ENCODE assay signal across 30 cellular contexts in the genomic region with DNA sequence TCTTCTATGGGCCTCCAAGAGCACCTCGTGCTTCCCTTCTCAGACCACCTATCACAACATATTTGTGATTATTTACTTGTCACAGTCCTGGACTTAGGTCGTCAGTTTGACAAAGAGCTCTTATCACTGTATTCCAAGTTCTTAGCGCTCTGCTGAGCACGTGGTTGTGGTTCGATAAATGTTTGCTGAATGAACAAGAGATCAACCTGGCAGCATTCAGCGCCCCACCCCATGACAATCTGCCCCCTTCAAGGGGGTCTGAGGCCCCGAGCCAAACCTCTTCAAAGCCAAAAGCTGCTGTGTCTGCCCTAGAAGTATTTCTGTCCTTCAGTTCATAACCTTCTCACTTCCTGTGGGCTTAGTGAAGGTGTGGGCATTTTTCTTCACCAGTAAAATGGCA. TPM values are rescaled to one million over a fixed set of nuclear protein-coding genes. Genes with fewer than 3 reads are reported as not detected.
DNase-seq lines count a peak whose midpoint lies in the region; ATAC-seq, FAIRE-seq and TF ChIP-seq lines count a peak whose summit lies in the region.
"Had no signal": no experiment of that assay in that cellular context is flagged by ENCODE, and none has a peak within 500 bp of the region (broad histone marks: within the 10 kb centered on the region; RNA-seq: fewer than 3 reads in every experiment).

No MANE protein-coding gene starts in this region.

- TF ChIP-seq EP300 in K562 (IDR thresholded peaks at IDR 0.05; ENCODE audit: low read length), result no peak

- POLR2A ChIA-PET in K562 (lab: Yijun Ruan, JAX), result interaction anchor here (0.5 to 2.5 kb wide), 2 partner anchors 8 to 14 kb away, joined by 3 to 18 read pairs; a partner anchor contains a TSS

- TF ChIP-seq POLR2A in K562 (conservative IDR thresholded peaks at IDR 0.05) (no peak), Peyer's patch (IDR thresholded peaks at IDR 0.05) (no peak)

- no peaks in the 10 kb centered on the region for H3K36me3 ChIP-seq in K562 (ENCODE audit: control insufficient read depth, insufficient read depth, low read length)
- no peaks in the 10 kb centered on the region for H3K36me3 ChIP-seq in Peyer's patch
- H3K36me3 ChIP-seq: right atrium auricular region, thoracic aorta, uterus had no signal

- intact Hi-C loops in K562 (cut with micrococcal nuclease), result no loop called here

- no peaks in the 10 kb centered on the region for H3K9me1 ChIP-seq in K562 (ENCODE audit: control insufficient read depth, insufficient read depth, low read length)

- TF ChIP-seq CTCF in K562 (IDR thresholded peaks at IDR 0.05 in 2 of 3, conservative IDR thresholded peaks at IDR 0.05 in 1 of 3; ENCODE audit: insufficient read depth in 2 of 3, low read depth in 1 of 3, low read length in 3 of 3) (no peak), type B pancreatic cell (conservative IDR thresholded peaks at IDR 0.05) (no peak), Peyer's patch (IDR thresholded peaks at IDR 0.05) (no peak)

- peak overlapping the region; percentile 68 for H3K27ac Mint-ChIP-seq in type B pancreatic cell
- H3K27ac Mint-ChIP-seq: activated B cell treated with CpG ODN at 0.5 μM for 24 hours; activated CD4-positive, alpha-beta T cell treated with anti-CD3 and anti-CD28 coated beads, Interleukin-2, amount 10 ng/mL, durations not matched to agents 7 days and 5 days; activated naive CD8-positive, alpha-beta T cell treated with anti-CD3 and anti-CD28 coated beads for 36 hours; stimulated activated naive CD8-positive, alpha-beta T cell treated with anti-CD3 and anti-CD28 coated beads, Interleukin-15, Interleukin-2, amounts not matched to agents 100 ng/mL and 50 ng/mL, for 24 hours; T-cell had no signal

- no peaks in the 10 kb centered on the region for H3K36me3 Mint-ChIP-seq in type B pancreatic cell
- H3K36me3 Mint-ChIP-seq: activated naive CD8-positive, alpha-beta T cell treated with anti-CD3 and anti-CD28 coated beads for 36 hours; T-cell had no signal

- H3K9me3 Mint-ChIP-seq in type B pancreatic cell, result no peaks in the 10 kb centered on the region
- H3K9me3 Mint-ChIP-seq: activated B cell treated with CpG ODN at 0.5 μM for 24 hours; activated CD4-positive, alpha-beta T cell treated with anti-CD3 and anti-CD28 coated beads, Interleukin-2, amount 10 ng/mL, durations not matched to agents 7 days and 5 days; activated naive CD8-positive, alpha-beta T cell treated with anti-CD3 and anti-CD28 coated beads for 36 hours; CD4-positive, alpha-beta memory T cell; stimulated activated naive CD8-positive, alpha-beta T cell treated with anti-CD3 and anti-CD28 coated beads, Interleukin-15, Interleukin-2, amounts not matched to agents 100 ng/mL and 50 ng/mL, for 24 hours; T-cell had no signal

- no peak overlapping the region for H3K4me3 ChIP-seq in K562
- no peak overlapping the region for H3K4me3 ChIP-seq in Peyer's patch
- H3K4me3 ChIP-seq: A549, right atrium auricular region, thoracic aorta, uterus had no signal

- WGBS in K562 (ENCODE audit: insufficient coverage, low coverage, missing lambda C conversion rate), result 8% methylated on average over 6 of the region's 7 CpGs

- ATAC-seq in K562 (no peak), esophagus mucosa (no peak), HG03097 (IDR thresholded peaks at IDR 0.05; ENCODE audit: low FRiP score, unreplicated experiment) (no peak)
- ATAC-seq: A549, left cardiac atrium, T-cell had no signal

- H3K9ac ChIP-seq in K562 (ENCODE audit: insufficient read depth in 1 of 2, low read depth in 2 of 2, low read length in 2 of 2), result no peak overlapping the region

- H3K4me2 ChIP-seq in K562 (ENCODE audit: insufficient read depth, low read length), result no peak overlapping the region
- H3K4me2 ChIP-seq: A549 had no signal

- H3K27me3 Mint-ChIP-seq in type B pancreatic cell, result peaks cover 3% of the 10 kb centered on the region
- H3K27me3 Mint-ChIP-seq: activated B cell treated with CpG ODN at 0.5 μM for 24 hours; activated naive CD8-positive, alpha-beta T cell treated with anti-CD3 and anti-CD28 coated beads for 36 hours had no signal

- TF ChIP-seq RAD21 in K562 (CRISPR knock-in tag; conservative IDR thresholded peaks at IDR 0.05 in 1 of 2, IDR thresholded peaks at IDR 0.05 in 1 of 2), result no peak

- FAIRE-seq in K562 (lab: Jason Lieb, UNC), result peak; percentile 72
- FAIRE-seq: colon, H54, small intestine had no signal

- H3K9me3 ChIP-seq in K562 (replicated peaks; ENCODE audit: control insufficient read depth, insufficient read depth, low read depth, low read length), result no peaks in the 10 kb centered on the region
- H3K9me3 ChIP-seq in Peyer's patch, result no peaks in the 10 kb centered on the region
- H3K9me3 ChIP-seq: A549, right atrium auricular region, thoracic aorta, uterus had no signal

- CTCF ChIA-PET in K562 (lab: Yijun Ruan, JAX; ENCODE audit: low intra/inter-chr PET ratio), result no interaction called here

- H3K4me3 Mint-ChIP-seq in type B pancreatic cell, result no peak overlapping the region
- H3K4me3 Mint-ChIP-seq: activated B cell treated with CpG ODN at 0.5 μM for 24 hours; activated CD4-positive, alpha-beta T cell treated with anti-CD3 and anti-CD28 coated beads, Interleukin-2, amount 10 ng/mL, durations not matched to agents 7 days and 5 days; activated naive CD8-positive, alpha-beta T cell treated with anti-CD3 and anti-CD28 coated beads for 36 hours; CD4-positive, alpha-beta memory T cell; stimulated activated naive CD8-positive, alpha-beta T cell treated with anti-CD3 and anti-CD28 coated beads, Interleukin-15, Interleukin-2, amounts not matched to agents 100 ng/mL and 50 ng/mL, for 24 hours; T-cell had no signal

- peaks cover 14% of the 10 kb centered on the region for H3K4me1 Mint-ChIP-seq in type B pancreatic cell (ENCODE audit: unreplicated experiment)
- H3K4me1 Mint-ChIP-seq: activated B cell treated with CpG ODN at 0.5 μM for 24 hours; activated CD4-positive, alpha-beta T cell treated with anti-CD3 and anti-CD28 coated beads, Interleukin-2, amount 10 ng/mL, durations not matched to agents 7 days and 5 days had no signal

- peaks cover 0 to 3% of the 10 kb centered on the region in 2 experiments; a peak in 2 of 5 replicates for H3K4me1 ChIP-seq in K562 (replicated peaks in 1 of 2; ENCODE audit: control insufficient read depth in 2 of 2, insufficient read depth in 2 of 2, low read length in 2 of 2)
- H3K4me1 ChIP-seq in Peyer's patch, result no peaks in the 10 kb centered on the region
- H3K4me1 ChIP-seq: right atrium auricular region, uterus had no signal

- H3K27me3 ChIP-seq in K562 (ENCODE audit: control insufficient read depth in 2 of 2, insufficient read depth in 2 of 2, low read length in 2 of 2) (no peaks in the 10 kb centered on the region), Peyer's patch (no peaks in the 10 kb centered on the region)
- H3K27me3 ChIP-seq: right atrium auricular region, uterus had no signal

- no peak overlapping the region for H3K27ac ChIP-seq in K562 (ENCODE audit: extremely low read depth, low read depth, low read length)
- no peak overlapping the region for H3K27ac ChIP-seq in Peyer's patch
- H3K27ac ChIP-seq: A549, right atrium auricular region, thoracic aorta, uterus had no signal

- BruUV-seq in K562 (replicated peaks; lab: Mats Ljungman, UMichigan), result no TSS peak

- in situ Hi-C loops in K562 (cut with MboI), result no loop called here

- H4K20me1 ChIP-seq in K562 (replicated peaks; ENCODE audit: control insufficient read depth, insufficient read depth, low read length), result no peaks in the 10 kb centered on the region

- H3K79me2 ChIP-seq in K562 (ENCODE audit: control insufficient read depth, insufficient read depth, low read length), result no peaks in the 10 kb centered on the region

- peak overlapping the region; percentile 17; the same call in 1 of the 2 replicates for H2AFZ ChIP-seq in K562 (ENCODE audit: low read depth, low read length)

- peak; percentile 62 for DNase-seq in NCI-H82 (lab: John Stamatoyannopoulos, UW)
- DNase-seq in NCI-H82 treated with DMSO at 0.1 percent for 48 hours (lab: John Stamatoyannopoulos, UW; ENCODE audit: unreplicated experiment), result no peak
- peak; percentile 55 for DNase-seq in NCI-H2029 treated with DMSO at 0.1 percent for 48 hours (lab: John Stamatoyannopoulos, UW)
- no peak for DNase-seq in K562 (ENCODE audit: extremely low read depth in 1 of 4, low spot score in 3 of 4)
- no peak for DNase-seq in type B pancreatic cell (ENCODE audit: extremely low spot score, unreplicated experiment)
- DNase-seq in Peyer's patch, result no peak
- DNase-seq: activated B cell treated with CpG ODN at 0.5 μM for 24 hours; activated CD4-positive, alpha-beta T cell treated with anti-CD3 and anti-CD28 coated beads, Interleukin-2, amount 10 ng/mL, durations not matched to agents 7 days and 5 days; activated naive CD8-positive, alpha-beta T cell treated with anti-CD3 and anti-CD28 coated beads for 36 hours; AML-193; anterior cingulate cortex; CD4-positive, alpha-beta memory T cell; DMS 273 treated with DMSO at 0.1 percent for 48 hours; hypothalamus; left cardiac atrium; mammary epithelial cell; MV-4-11; NCI-H1694; OCI-M1; small intestine; T-cell; uterus had no signal

RNA-seq across cellular contexts. Expression of a gene that starts 15.0 kb away (rescaled TPM):
- total RNA-seq in K562 (2011; cell fraction: chromatin; rRNA removed; ENCODE audit: low replicate concordance), result 166 and 177 TPM in 2 replicates
- 217 and 245 TPM in 2 replicates for total RNA-seq in K562 (2011; cell fraction: nucleolus; rRNA removed)
- 374 and 683 TPM in 2 replicates for total RNA-seq in K562 (2011; cell fraction: nucleoplasm; rRNA removed)
- total RNA-seq in K562 (2014; rRNA removed), result 960 and 988 TPM in 2 replicates
- total RNA-seq in K562 (2014; rRNA removed; fragmentation: Illumina TruSeq; extraction: Trizol), result 1,290 and 1,407 TPM in 2 replicates
- total RNA-seq in K562 (2015; rRNA removed; fragmentation: Illumina TruSeq; extraction: Trizol), result 1,185 and 1,270 TPM in 2 replicates
- 1,005 and 1,016 TPM in 2 replicates for total RNA-seq in K562 (2021)
- polyA plus RNA-seq in K562 (2011; rRNA removed), result 1,554 and 1,743 TPM in 2 replicates
- 1,247 and 1,785 TPM in 2 replicates for polyA plus RNA-seq in K562 (2011; cell fraction: cytosol; rRNA removed)
- 648 and 965 TPM in 2 replicates for polyA plus RNA-seq in K562 (2011; cell fraction: nucleus; rRNA removed)
- 1,365 and 2,121 TPM in 2 replicates for polyA plus RNA-seq in K562 (2012)
- 1,830 and 1,834 TPM in 2 replicates for polyA plus RNA-seq in K562 (2014; fragmentation: Illumina TruSeq; extraction: Trizol)
- 100 to 1,000 TPM; 879 to 918 TPM for polyA plus RNA-seq in K562 (2014; fragmentation: Nextera tagmentation; extraction: Ambion mirVana)
- polyA plus RNA-seq in K562 (2014; rRNA removed), result 1,430 and 1,575 TPM in 2 replicates
- 1,261 and 1,325 TPM in 2 replicates for polyA minus RNA-seq in K562 (2011; rRNA and poly(A)+ RNA removed)
- polyA minus RNA-seq in K562 (2011; cell fraction: cytosol; rRNA and poly(A)+ RNA removed), result 399 and 419 TPM in 2 replicates
- 123 and 212 TPM in 2 replicates for polyA minus RNA-seq in K562 (2011; cell fraction: nucleus; rRNA and poly(A)+ RNA removed)
- total RNA-seq in type B pancreatic cell (ENCODE audit: low replicate concordance), result 1,929 and 1,967 TPM in 2 replicates
- 1,216 TPM for total RNA-seq in esophagus mucosa
- 100 to 1,000 TPM; 263 to 912 (median 486) TPM for total RNA-seq in Peyer's patch

RNA-seq across cellular contexts. Expression of a gene that starts 23.2 kb away (rescaled TPM):
- total RNA-seq in K562 (2011; cell fraction: chromatin; rRNA removed; ENCODE audit: low replicate concordance), result 3.3 and 11.0 TPM in 2 replicates
- total RNA-seq in K562 (2011; cell fraction: nucleolus; rRNA removed), result 2.5 and 2.9 TPM in 2 replicates
- total RNA-seq in K562 (2011; cell fraction: nucleoplasm; rRNA removed), result 4.0 and 4.5 TPM in 2 replicates
- total RNA-seq in K562 (2014; rRNA removed), result 6.5 and 6.7 TPM in 2 replicates
- total RNA-seq in K562 (2014; rRNA removed; fragmentation: Illumina TruSeq; extraction: Trizol), result 17.4 and 19.3 TPM in 2 replicates
- 14.8 and 16.3 TPM in 2 replicates for total RNA-seq in K562 (2015; rRNA removed; fragmentation: Illumina TruSeq; extraction: Trizol)
- total RNA-seq in K562 (2021), result 11.4 and 11.7 TPM in 2 replicates
- 6.2 and 11.9 TPM in 2 replicates for polyA plus RNA-seq in K562 (2011; rRNA removed)
- polyA plus RNA-seq in K562 (2011; cell fraction: cytosol; rRNA removed), result 1.2 and 2.6 TPM in 2 replicates
- polyA plus RNA-seq in K562 (2011; cell fraction: nucleus; rRNA removed), result 1.5 and 2.6 TPM in 2 replicates
- polyA plus RNA-seq in K562 (2012), result 5.2 and 9.3 TPM in 2 replicates
- 10.4 and 13.4 TPM in 2 replicates for polyA plus RNA-seq in K562 (2014; fragmentation: Illumina TruSeq; extraction: Trizol)
- polyA plus RNA-seq in K562 (2014; fragmentation: Nextera tagmentation; extraction: Ambion mirVana), result 10 to 100 TPM in 1 of 2 experiments, 1 to 10 TPM in 1; 6.4 to 13.3 TPM
- 8.5 and 8.8 TPM in 2 replicates for polyA plus RNA-seq in K562 (2014; rRNA removed)
- 20.6 and 26.6 TPM in 2 replicates for polyA minus RNA-seq in K562 (2011; rRNA and poly(A)+ RNA removed)
- polyA minus RNA-seq in K562 (2011; cell fraction: cytosol; rRNA and poly(A)+ RNA removed), result 4.6 and 7.2 TPM in 2 replicates
- 3.1 and 6.8 TPM in 2 replicates for polyA minus RNA-seq in K562 (2011; cell fraction: nucleus; rRNA and poly(A)+ RNA removed)
- total RNA-seq in type B pancreatic cell (ENCODE audit: low replicate concordance), result 2.4 and 7.8 TPM in 2 replicates
- 2.9 TPM for total RNA-seq in esophagus mucosa
- 1 to 10 TPM in 1 of 4 donors, under 1 TPM in 3; 0.18 to 5.8 (median 0.65) TPM for total RNA-seq in Peyer's patch

RNA-seq across cellular contexts. Expression of a gene that starts 43.6 kb away (rescaled TPM):
- 1.3 TPM in 1 of 2 replicates, not detected in the other for total RNA-seq in K562 (2011; cell fraction: chromatin; rRNA removed; ENCODE audit: low replicate concordance)
- 0.92 and 1.8 TPM in 2 replicates for total RNA-seq in K562 (2011; cell fraction: nucleolus; rRNA removed)
- total RNA-seq in K562 (2011; cell fraction: nucleoplasm; rRNA removed), result 1.8 and 4.2 TPM in 2 replicates
- 5.8 and 8.7 TPM in 2 replicates for total RNA-seq in K562 (2014; rRNA removed)
- 2.1 and 2.8 TPM in 2 replicates for total RNA-seq in K562 (2014; rRNA removed; fragmentation: Illumina TruSeq; extraction: Trizol)
- total RNA-seq in K562 (2015; rRNA removed; fragmentation: Illumina TruSeq; extraction: Trizol), result 4.7 and 4.9 TPM in 2 replicates
- 4.6 and 4.7 TPM in 2 replicates for total RNA-seq in K562 (2021)
- polyA plus RNA-seq in K562 (2011; rRNA removed), result 3.2 and 4.2 TPM in 2 replicates
- 2.1 and 6.5 TPM in 2 replicates for polyA plus RNA-seq in K562 (2011; cell fraction: cytosol; rRNA removed)
- 3.9 and 6.4 TPM in 2 replicates for polyA plus RNA-seq in K562 (2011; cell fraction: nucleus; rRNA removed)
- polyA plus RNA-seq in K562 (2012), result 2.3 and 3.9 TPM in 2 replicates
- polyA plus RNA-seq in K562 (2014; fragmentation: Illumina TruSeq; extraction: Trizol), result 3.3 and 4.9 TPM in 2 replicates
- under 1 TPM; 0.56 to 0.62 TPM for polyA plus RNA-seq in K562 (2014; fragmentation: Nextera tagmentation; extraction: Ambion mirVana)
- 1.8 and 4.1 TPM in 2 replicates for polyA plus RNA-seq in K562 (2014; rRNA removed)
- polyA minus RNA-seq in K562 (2011; rRNA and poly(A)+ RNA removed), result 1.1 and 1.7 TPM in 2 replicates
- polyA minus RNA-seq in K562 (2011; cell fraction: cytosol; rRNA and poly(A)+ RNA removed), result 3.5 TPM in 2 replicates
- polyA minus RNA-seq in K562 (2011; cell fraction: nucleus; rRNA and poly(A)+ RNA removed), result 0.94 TPM in 1 of 2 replicates, not detected in the other
- 2.6 and 6.0 TPM in 2 replicates for total RNA-seq in type B pancreatic cell (ENCODE audit: low replicate concordance)
- not detected for total RNA-seq in esophagus mucosa
- total RNA-seq in Peyer's patch, result not detected
- total RNA-seq: activated B cell treated with CpG ODN at 0.5 μM for 24 hours; activated CD4-positive, alpha-beta T cell treated with anti-CD3 and anti-CD28 coated beads, Interleukin-2, amount 10 ng/mL, durations not matched to agents 7 days and 5 days; activated naive CD8-positive, alpha-beta T cell treated with anti-CD3 and anti-CD28 coated beads for 36 hours; CD4-positive, alpha-beta memory T cell; T-cell had no signal

Comparison
In these comparisons a context has a peak if more than half of its experiments do, and no peak if none do; other contexts are left out.
1. DNase-seq: peak in NCI-H82 (single experiment) and NCI-H2029 treated with DMSO at 0.1 percent for 48 hours (single experiment); none in NCI-H82 treated with DMSO at 0.1 percent for 48 hours (single experiment), K562 (0 of 4), type B pancreatic cell (single experiment) and Peyer's patch (0 of 3).